In genomic region chr6:147742445-147742844, GRCh38 we compare ENCODE assay signal across 29 cellular contexts.
"Had no signal": no experiment of that assay in that cellular context is flagged by ENCODE, and none has a peak within 500 bp of the region (broad histone marks: within the 10 kb centered on the region; RNA-seq: fewer than 3 reads in every experiment).

No MANE protein-coding gene starts in this region.

- H3K27ac Mint-ChIP-seq: activated CD4-positive, alpha-beta memory T cell treated with anti-CD3 and anti-CD28 coated beads, Interleukin-2, amount 10 ng/mL, durations not matched to agents 7 days and 5 days; activated naive CD4-positive, alpha-beta T cell treated with anti-CD3 and anti-CD28 coated beads, Interleukin-2, amount 10 ng/mL, durations not matched to agents 7 days and 5 days; activated naive CD8-positive, alpha-beta T cell treated with anti-CD3 and anti-CD28 coated beads for 36 hours; activated T-helper 2 cell treated with anti-CD3 and anti-CD28 coated beads, Interferon-gamma antibody, Interleukin-2, Interleukin-4, amounts not matched to agents 10 μg/mL and 5 μg/mL and 100 μg/mL, durations not matched to agents 14 hours and 24 hours and 36 hours; T-cell had no signal

- H3K27ac ChIP-seq: Peyer's patch, SJSA1 had no signal

- H3K27me3 ChIP-seq: Peyer's patch, SJSA1 had no signal

- ATAC-seq: T-cell had no signal

- H3K36me3 ChIP-seq: Peyer's patch, SJSA1 had no signal

- H3K4me1 Mint-ChIP-seq: activated CD4-positive, alpha-beta memory T cell treated with anti-CD3 and anti-CD28 coated beads, Interleukin-2, amount 10 ng/mL, durations not matched to agents 7 days and 5 days; activated naive CD4-positive, alpha-beta T cell treated with anti-CD3 and anti-CD28 coated beads, Interleukin-2, amount 10 ng/mL, durations not matched to agents 7 days and 5 days; T-cell had no signal

- H3K4me1 ChIP-seq: Peyer's patch, SJSA1 had no signal

- H3K36me3 Mint-ChIP-seq: activated naive CD4-positive, alpha-beta T cell treated with anti-CD3 and anti-CD28 coated beads, Interleukin-2, amount 10 ng/mL, durations not matched to agents 7 days and 5 days; activated naive CD8-positive, alpha-beta T cell treated with anti-CD3 and anti-CD28 coated beads for 36 hours; T-cell had no signal

- H3K4me3 Mint-ChIP-seq: activated CD4-positive, alpha-beta memory T cell treated with anti-CD3 and anti-CD28 coated beads, Interleukin-2, amount 10 ng/mL, durations not matched to agents 7 days and 5 days; activated naive CD4-positive, alpha-beta T cell treated with anti-CD3 and anti-CD28 coated beads, Interleukin-2, amount 10 ng/mL, durations not matched to agents 7 days and 5 days; activated naive CD8-positive, alpha-beta T cell treated with anti-CD3 and anti-CD28 coated beads for 36 hours; T-cell had no signal

- H3K27me3 Mint-ChIP-seq: activated CD4-positive, alpha-beta memory T cell treated with anti-CD3 and anti-CD28 coated beads, Interleukin-2, amount 10 ng/mL, durations not matched to agents 7 days and 5 days; activated naive CD4-positive, alpha-beta T cell treated with anti-CD3 and anti-CD28 coated beads, Interleukin-2, amount 10 ng/mL, durations not matched to agents 7 days and 5 days had no signal

- H3K9me3 ChIP-seq: Peyer's patch, SJSA1 had no signal

- H3K9me3 Mint-ChIP-seq: activated CD4-positive, alpha-beta memory T cell treated with anti-CD3 and anti-CD28 coated beads, Interleukin-2, amount 10 ng/mL, durations not matched to agents 7 days and 5 days; activated naive CD4-positive, alpha-beta T cell treated with anti-CD3 and anti-CD28 coated beads, Interleukin-2, amount 10 ng/mL, durations not matched to agents 7 days and 5 days; activated naive CD8-positive, alpha-beta T cell treated with anti-CD3 and anti-CD28 coated beads for 36 hours; activated T-helper 2 cell treated with anti-CD3 and anti-CD28 coated beads, Interferon-gamma antibody, Interleukin-2, Interleukin-4, amounts not matched to agents 10 μg/mL and 5 μg/mL and 100 μg/mL, durations not matched to agents 14 hours and 24 hours and 36 hours had no signal

- DNase-seq: activated CD4-positive, alpha-beta memory T cell treated with anti-CD3 and anti-CD28 coated beads, Interleukin-2, amount 10 ng/mL, durations not matched to agents 7 days and 5 days; activated CD4-positive, alpha-beta T cell treated with anti-CD3 and anti-CD28 coated beads, Interleukin-2, amount 50 U/mL, for 1 hour; activated CD4-positive, CD25-positive, alpha-beta regulatory T cell; activated gamma-delta T cell treated with Interleukin-2 at 50 U/mL for 16 hours; activated naive CD4-positive, alpha-beta T cell treated with anti-CD3 and anti-CD28 coated beads, Interleukin-2, amount 10 ng/mL, durations not matched to agents 7 days and 5 days; activated naive CD8-positive, alpha-beta T cell treated with anti-CD3 and anti-CD28 coated beads for 36 hours; activated T-cell treated with anti-CD3 and anti-CD28 coated beads for 4 hours; activated T-cell treated with anti-CD3 and anti-CD28 coated beads, Interleukin-2, amount 50 U/mL, for 48 hours; cerebellar nuclear complex; Kasumi-1; KBM-7; NCI-H1092; NCI-H1417 treated with DMSO at 0.1 percent for 48 hours; NCI-H1694; NCI-H2029; NCI-H2107; NCI-H2171 treated with DMSO at 0.1 percent for 48 hours; NCI-H226; NCI-H526; NCI-H774; NK-92 treated with Interleukin-12 subunit alpha and Interleukin-12 subunit beta, amount 100 ng/mL, for 24 hours; OCI-M1; Peyer's patch; SHP77; T-cell; T-helper 2 cell; T1000 had no signal

- H3K4me3 ChIP-seq: Peyer's patch, SJSA1 had no signal
